8 cellular contexts compared by ENCODE assay signal in the genomic region with DNA sequence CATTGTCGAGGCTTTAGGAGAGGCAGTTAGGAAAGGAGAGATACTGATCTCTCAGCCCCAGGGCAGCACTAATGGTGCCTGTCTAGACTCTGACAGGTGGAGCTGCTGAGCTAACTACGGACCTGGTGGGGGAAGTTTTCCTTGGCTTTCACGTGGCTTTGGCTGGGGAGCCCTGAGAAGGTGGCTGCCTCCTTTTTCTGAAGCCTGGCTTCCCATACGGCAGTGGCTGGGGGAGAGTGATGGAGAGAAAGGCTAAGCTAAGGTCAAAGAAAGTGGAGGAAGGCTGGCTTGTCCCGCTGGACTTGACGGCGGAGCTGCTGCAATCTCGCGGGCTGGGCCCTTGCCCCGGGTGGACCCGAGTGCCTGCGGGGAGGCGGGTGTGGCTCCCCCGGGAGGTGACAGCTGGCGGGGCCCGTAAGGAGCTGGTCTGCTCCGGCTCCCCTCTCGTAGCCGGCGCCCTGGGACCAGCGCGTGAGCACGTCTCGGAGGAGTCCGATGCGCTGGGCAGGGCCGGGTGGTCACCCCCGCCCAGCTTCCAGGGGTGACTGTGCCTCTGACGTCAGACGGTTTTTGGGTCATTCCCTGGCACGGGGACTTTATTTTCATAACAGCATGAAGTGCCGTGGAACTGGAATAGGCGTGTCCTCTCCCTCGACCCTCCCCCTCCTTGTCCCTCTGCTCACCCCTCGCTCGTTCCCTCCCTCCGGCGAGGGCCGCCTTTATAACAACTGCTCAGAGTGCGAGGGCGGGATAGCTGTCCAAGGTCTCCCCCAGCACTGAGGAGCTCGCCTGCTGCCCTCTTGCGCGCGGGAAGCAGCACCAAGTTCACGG. TPM values are rescaled to one million over a fixed set of nuclear protein-coding genes. Genes with fewer than 3 reads are reported as not detected.
DNase-seq lines count a peak whose midpoint lies in the region; ATAC-seq lines count a peak whose summit lies in the region.

A gene with protein sequence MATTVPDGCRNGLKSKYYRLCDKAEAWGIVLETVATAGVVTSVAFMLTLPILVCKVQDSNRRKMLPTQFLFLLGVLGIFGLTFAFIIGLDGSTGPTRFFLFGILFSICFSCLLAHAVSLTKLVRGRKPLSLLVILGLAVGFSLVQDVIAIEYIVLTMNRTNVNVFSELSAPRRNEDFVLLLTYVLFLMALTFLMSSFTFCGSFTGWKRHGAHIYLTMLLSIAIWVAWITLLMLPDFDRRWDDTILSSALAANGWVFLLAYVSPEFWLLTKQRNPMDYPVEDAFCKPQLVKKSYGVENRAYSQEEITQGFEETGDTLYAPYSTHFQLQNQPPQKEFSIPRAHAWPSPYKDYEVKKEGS (plus strand): TSS at position 748 of the 831 bp plus-strand sequence. CDS start 16,688 bp downstream, outside the sequence.

- DNase-seq in activated effector memory CD4-positive, alpha-beta T cell treated with anti-CD3 and anti-CD28 coated beads, Interleukin-2, amount 50 U/mL, for 16 hours = peak; percentile 68
- no peak for DNase-seq in activated effector memory CD4-positive, alpha-beta T cell treated with Interleukin-2 at 50 U/mL for 16 hours
- DNase-seq in NCI-H2081 (lab: John Stamatoyannopoulos, UW) (peak; percentile 42 to 52), epithelial cell of prostate (ENCODE audit: low read depth, low spot score) (peak; percentile 94), mesendoderm (peak; percentile 95), NCI-H774 (lab: John Stamatoyannopoulos, UW) (no peak)
- DNase-seq in activated CD8-positive, alpha-beta T cell treated with anti-CD3 and anti-CD28 coated beads, Interleukin-2, amount 10 ng/mL, durations not matched to agents 7 days and 5 days = peak; percentile 35
- DNase-seq in stimulated activated naive CD8-positive, alpha-beta T cell treated with anti-CD3 and anti-CD28 coated beads, Interleukin-15, Interleukin-2, amounts not matched to agents 100 U/mL and 50 U/mL, for 24 hours = peak; percentile 50

- H3K9me3 Mint-ChIP-seq in activated CD8-positive, alpha-beta T cell treated with anti-CD3 and anti-CD28 coated beads, Interleukin-2, amount 10 ng/mL, durations not matched to agents 7 days and 5 days (ENCODE audit: insufficient read depth) = no peaks in the 10 kb centered on the region

- peaks cover 37% of the 10 kb centered on the region for H3K27me3 Mint-ChIP-seq in activated CD8-positive, alpha-beta T cell treated with anti-CD3 and anti-CD28 coated beads, Interleukin-2, amount 10 ng/mL, durations not matched to agents 7 days and 5 days (ENCODE audit: low read depth)

- peak within 1 kb of the TSS; percentile 94 for H3K4me2 ChIP-seq in mesendoderm (ENCODE audit: low read length)

- peak within 1 kb of the TSS; percentile 30 for H3K4me3 ChIP-seq in mesendoderm (ENCODE audit: low read length)

- H2BK120ac ChIP-seq in mesendoderm (ENCODE audit: low read depth, low read length) = no peak within 1 kb of the TSS

- H3K56ac ChIP-seq in mesendoderm (ENCODE audit: low read length) = peak within 1 kb of the TSS; percentile 77

- H2BK15ac ChIP-seq in mesendoderm (replicated peaks; ENCODE audit: low read depth) = no peak within 1 kb of the TSS

- peak; percentile 76 for ATAC-seq in activated CD8-positive, alpha-beta T cell treated with anti-CD3 and anti-CD28 coated beads, Interleukin-2, amount 10 ng/mL, durations not matched to agents 7 days and 5 days
- ATAC-seq in stimulated activated naive CD8-positive, alpha-beta T cell treated with anti-CD3 and anti-CD28 coated beads, Interleukin-15, Interleukin-2, amounts not matched to agents 100 U/mL and 50 U/mL, for 24 hours = peak; percentile 77

- H3K27me3 ChIP-seq in mesendoderm (ENCODE audit: insufficient read depth, low read length, poor library complexity) = no peaks in the 10 kb centered on the region

- peak within 1 kb of the TSS; percentile 64 for H3K18ac ChIP-seq in mesendoderm (ENCODE audit: low read length)

- no peak within 1 kb of the TSS for H3K23ac ChIP-seq in mesendoderm (ENCODE audit: low read length)

- H3K27ac ChIP-seq in epithelial cell of prostate (peak within 1 kb of the TSS; percentile 95), mesendoderm (ENCODE audit: low read depth, low read length) (no peak within 1 kb of the TSS)

- H3K4ac ChIP-seq in mesendoderm (ENCODE audit: low read depth, low read length) = peak within 1 kb of the TSS; percentile 10

- peak within 1 kb of the TSS; percentile 69 for H3K4me3 Mint-ChIP-seq in activated CD8-positive, alpha-beta T cell treated with anti-CD3 and anti-CD28 coated beads, Interleukin-2, amount 10 ng/mL, durations not matched to agents 7 days and 5 days

- H2AK5ac ChIP-seq in mesendoderm (ENCODE audit: low read length) = no peak within 1 kb of the TSS

- peak within 1 kb of the TSS; percentile 60 for H3K9ac ChIP-seq in mesendoderm (ENCODE audit: low read length)

- peaks cover 8% of the 10 kb centered on the region for H3K4me1 Mint-ChIP-seq in activated CD8-positive, alpha-beta T cell treated with anti-CD3 and anti-CD28 coated beads, Interleukin-2, amount 10 ng/mL, durations not matched to agents 7 days and 5 days (ENCODE audit: low read depth)

- H3K79me1 ChIP-seq in mesendoderm (ENCODE audit: low read length) = no peaks in the 10 kb centered on the region

- H3K36me3 Mint-ChIP-seq in activated CD8-positive, alpha-beta T cell treated with anti-CD3 and anti-CD28 coated beads, Interleukin-2, amount 10 ng/mL, durations not matched to agents 7 days and 5 days (ENCODE audit: low read depth) = no peaks in the 10 kb centered on the region

- no peak within 1 kb of the TSS for H2BK5ac ChIP-seq in mesendoderm (ENCODE audit: low read length)

- peaks cover 2% of the 10 kb centered on the region for H3K4me1 ChIP-seq in mesendoderm (ENCODE audit: control insufficient read depth, low read depth, low read length)

- no peaks in the 10 kb centered on the region for H3K79me2 ChIP-seq in mesendoderm (ENCODE audit: control insufficient read depth, insufficient read depth, low read length)

- no peak within 1 kb of the TSS for H4K8ac ChIP-seq in mesendoderm (ENCODE audit: low read depth, low read length)

- POLR2A ChIA-PET in activated CD8-positive, alpha-beta T cell treated with anti-CD3 and anti-CD28 coated beads, Interleukin-2, amount 10 ng/mL, durations not matched to agents 7 days and 5 days (lab: Charles Lee) = no interaction called here

- H3K36me3 ChIP-seq in mesendoderm (ENCODE audit: control insufficient read depth, insufficient read depth, low read length) = no peaks in the 10 kb centered on the region

- CTCF ChIA-PET in activated CD8-positive, alpha-beta T cell treated with anti-CD3 and anti-CD28 coated beads, Interleukin-2, amount 10 ng/mL, durations not matched to agents 7 days and 5 days (lab: Charles Lee) = interaction anchor here (0.7 to 2.8 kb wide), 6 partner anchors 10 to 153 kb away, joined by 3 to 12 read pairs (median 5); a partner anchor contains a TSS

- H3K27ac Mint-ChIP-seq in activated CD8-positive, alpha-beta T cell treated with anti-CD3 and anti-CD28 coated beads, Interleukin-2, amount 10 ng/mL, durations not matched to agents 7 days and 5 days = no peak within 1 kb of the TSS

- H4K5ac ChIP-seq in mesendoderm (ENCODE audit: low read length) = no peak within 1 kb of the TSS

- WGBS in mesendoderm (ENCODE audit: extremely low coverage, insufficient coverage, low lambda C conversion rate) = no CpG with 5 or more reads among the region's 46 CpGs

RNA-seq across cellular contexts. Expression of the gene that starts here (rescaled TPM):
- not detected for total RNA-seq in activated CD8-positive, alpha-beta T cell treated with anti-CD3 and anti-CD28 coated beads, Interleukin-2, amount 10 ng/mL, durations not matched to agents 7 days and 5 days
- polyA plus RNA-seq in mesendoderm (2013, experiment 1 of 2) = 0.59 TPM
- polyA plus RNA-seq in mesendoderm (2013, experiment 2 of 2) = 0.52 TPM

Comparison
In these comparisons a context has a peak if more than half of its experiments do, and no peak if none do; other contexts are left out.
1. DNase-seq: peak in activated effector memory CD4-positive, alpha-beta T cell treated with anti-CD3 and anti-CD28 coated beads, Interleukin-2, amount 50 U/mL, for 16 hours (single experiment), NCI-H2081 (2 of 2), epithelial cell of prostate (single experiment), mesendoderm (single experiment) and stimulated activated naive CD8-positive, alpha-beta T cell treated with anti-CD3 and anti-CD28 coated beads, Interleukin-15, Interleukin-2, amounts not matched to agents 100 U/mL and 50 U/mL, for 24 hours (single experiment); none in activated effector memory CD4-positive, alpha-beta T cell treated with Interleukin-2 at 50 U/mL for 16 hours (single experiment) and NCI-H774 (single experiment).
2. Peak in DNase-seq and ATAC-seq in activated CD8-positive, alpha-beta T cell treated with anti-CD3 and anti-CD28 coated beads, Interleukin-2, amount 10 ng/mL, durations not matched to agents 7 days and 5 days; RNA of the gene not detected or under 1 TPM.